In genomic region chr2:53865264-53865663, GRCh38 we compare ENCODE assay signal across 13 cellular contexts.
"Had no signal": no experiment of that assay in that cellular context is flagged by ENCODE, and none has a peak within 500 bp of the region (broad histone marks: within the 10 kb centered on the region; RNA-seq: fewer than 3 reads in every experiment).

No MANE protein-coding gene starts in this region.

- H3K27ac ChIP-seq: stomach, thyroid gland, WERI-Rb-1 had no signal

- H3K4me3 ChIP-seq: stomach, thyroid gland had no signal

- H3K9me3 ChIP-seq: stomach, thyroid gland had no signal

- DNase-seq: activated CD4-positive, alpha-beta T cell treated with anti-CD3 and anti-CD28 coated beads for 48 hours; activated effector memory CD4-positive, alpha-beta T cell treated with Interleukin-2 at 50 U/mL for 16 hours; cerebellar nuclear complex; effector memory CD8-positive, alpha-beta T cell; erythroblast; glutamatergic neuron; left colon; retina; stimulated activated CD4-positive, alpha-beta T cell treated with anti-CD3 and anti-CD28 coated beads, Interleukin-4, amount 100 ng/mL, for 4 hours; stomach; T-helper 1 cell; thyroid gland; WERI-Rb-1 had no signal

- H3K27me3 ChIP-seq: stomach, thyroid gland had no signal

- ATAC-seq: effector memory CD8-positive, alpha-beta T cell; left colon had no signal
